23 cellular contexts compared by ENCODE assay signal in the genomic region with DNA sequence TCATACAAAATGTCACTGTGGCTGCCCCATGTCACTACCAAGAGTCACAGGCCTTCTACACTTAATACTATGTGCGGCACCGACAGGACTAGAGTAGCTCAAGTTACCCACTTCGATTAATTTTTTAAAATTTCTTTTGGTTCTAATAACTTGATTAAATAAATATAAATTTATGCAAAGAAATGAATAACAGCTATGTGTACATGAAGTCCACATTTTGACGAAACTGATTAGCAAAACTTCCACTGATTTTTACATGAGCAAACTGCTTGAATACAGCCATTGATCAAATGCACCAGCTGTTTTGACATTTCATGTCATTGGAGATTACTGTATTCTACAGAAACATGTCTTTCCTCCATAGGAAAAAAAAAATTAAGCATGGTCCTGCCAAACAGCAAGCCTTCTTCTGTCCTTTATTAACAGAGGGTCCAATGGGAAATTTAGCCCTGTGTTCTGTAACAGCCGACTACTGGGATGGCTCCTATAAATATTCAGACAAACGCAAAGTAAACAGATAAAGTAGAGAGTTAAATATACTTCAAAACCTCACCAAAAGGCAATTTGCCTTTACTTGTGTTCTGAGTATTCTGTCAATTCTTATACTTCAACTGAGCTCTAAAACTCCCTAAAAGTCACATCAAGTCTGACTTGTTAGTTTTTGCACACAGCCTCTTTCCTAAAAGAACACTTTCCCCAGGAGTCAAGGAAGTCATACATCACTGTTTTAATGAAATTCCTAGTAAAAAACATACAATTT. TPM values are rescaled to one million over a fixed set of nuclear protein-coding genes. Genes with fewer than 3 reads are reported as not detected.
A peak's percentile ranks its signal among the peaks of the same experiment; 100 is the strongest.
DNase-seq lines count a peak whose midpoint lies in the region; ATAC-seq and TF ChIP-seq lines count a peak whose summit lies in the region.
"Had no signal": no experiment of that assay in that cellular context is flagged by ENCODE, and none has a peak within 500 bp of the region (broad histone marks: within the 10 kb centered on the region; RNA-seq: fewer than 3 reads in every experiment).

No MANE protein-coding gene starts in this region.

- peaks cover 7% of the 10 kb centered on the region for H3K4me1 Mint-ChIP-seq in activated naive CD4-positive, alpha-beta T cell treated with anti-CD3 and anti-CD28 coated beads for 36 hours (ENCODE audit: low read depth)

- peaks cover 11% of the 10 kb centered on the region for H3K4me1 ChIP-seq in lower lobe of right lung
- peaks cover 18% of the 10 kb centered on the region for H3K4me1 ChIP-seq in HAP-1
- H3K4me1 ChIP-seq: SJSA1 had no signal

- no peak overlapping the region for H3K4me3 Mint-ChIP-seq in activated naive CD4-positive, alpha-beta T cell treated with anti-CD3 and anti-CD28 coated beads for 36 hours
- H3K4me3 Mint-ChIP-seq: CD8-positive, alpha-beta memory T cell; T-helper 1 cell treated with Interleukin-12 subunit alpha and Interleukin-12 subunit beta and Interleukin-4 antibody, amounts not matched to agents 30 μg/mL and 1 μg/mL, for 36 hours had no signal

- intact Hi-C loops in lower lobe of right lung (cut with DNase I): no loop called here
- intact Hi-C loops in activated naive CD4-positive, alpha-beta T cell treated with anti-CD3 and anti-CD28 coated beads for 36 hours (cut with micrococcal nuclease): no loop called here

- DNase-seq in NCI-H82 (lab: John Stamatoyannopoulos, UW) (peak; percentile 38), NCI-H82 treated with DMSO at 0.1 percent for 48 hours (lab: John Stamatoyannopoulos, UW; ENCODE audit: unreplicated experiment) (no peak), lower lobe of right lung (no peak), superior temporal gyrus (ENCODE audit: extremely low spot score) (peak; percentile 85), HUDEP-2 (lab: John Stamatoyannopoulos, UW; ENCODE audit: unreplicated experiment in 76 of 76) (no peak), HAP-1 (ENCODE audit: low spot score in 2 of 2) (no peak)
- no peak for DNase-seq in activated naive CD4-positive, alpha-beta T cell treated with anti-CD3 and anti-CD28 coated beads for 36 hours
- DNase-seq: activated CD8-positive, alpha-beta memory T cell treated with anti-CD3 and anti-CD28 coated beads, Interleukin-2, amount 50 U/mL, for 48 hours; activated effector memory CD4-positive, alpha-beta T cell treated with anti-CD3 and anti-CD28 coated beads, Interleukin-2, amount 50 U/mL, for 16 hours; CD8-positive, alpha-beta memory T cell; DMS79; NCI-H1694; NK-92 treated with Interleukin-12 subunit alpha and Interleukin-12 subunit beta, amount 100 ng/mL, for 24 hours; Peyer's patch; small intestine; stimulated activated CD4-positive, alpha-beta T cell treated with anti-CD3 and anti-CD28 coated beads, Interleukin-2, amount 100 ng/mL, for 48 hours; stimulated activated naive CD4-positive, alpha-beta T cell; trophoblast cell had no signal

- H3K9me3 ChIP-seq in lower lobe of right lung (no peaks in the 10 kb centered on the region), HAP-1 (no peaks in the 10 kb centered on the region)
- H3K9me3 ChIP-seq: neutrophil, Peyer's patch, SJSA1 had no signal

- H3K27me3 Mint-ChIP-seq in activated naive CD4-positive, alpha-beta T cell treated with anti-CD3 and anti-CD28 coated beads for 36 hours (ENCODE audit: low read depth): peaks cover 34% of the 10 kb centered on the region

- no peak overlapping the region for H3K4me3 ChIP-seq in lower lobe of right lung
- H3K4me3 ChIP-seq in HAP-1: no peak overlapping the region
- H3K4me3 ChIP-seq: K562, Peyer's patch, SJSA1 had no signal

- no peaks in the 10 kb centered on the region for H3K36me3 Mint-ChIP-seq in activated naive CD4-positive, alpha-beta T cell treated with anti-CD3 and anti-CD28 coated beads for 36 hours (ENCODE audit: low read depth)
- H3K36me3 Mint-ChIP-seq: CD8-positive, alpha-beta memory T cell had no signal

- H3K36me3 ChIP-seq in lower lobe of right lung (no peaks in the 10 kb centered on the region), HAP-1 (replicated peaks) (no peaks in the 10 kb centered on the region)
- H3K36me3 ChIP-seq: neutrophil, SJSA1 had no signal

- in situ Hi-C loops in HAP-1 (cut with MboI; ENCODE audit: low sequenced_read_pairs): no loop called here

- H3K27ac ChIP-seq in cingulate gyrus (ENCODE audit: low read depth, low read length): peak overlapping the region; percentile 30
- H3K27ac ChIP-seq in lower lobe of right lung: peak overlapping the region; percentile 9
- H3K27ac ChIP-seq: neutrophil, SJSA1 had no signal

- no peaks in the 10 kb centered on the region for H3K9me3 Mint-ChIP-seq in activated naive CD4-positive, alpha-beta T cell treated with anti-CD3 and anti-CD28 coated beads for 36 hours
- H3K9me3 Mint-ChIP-seq: T-helper 1 cell treated with Interleukin-12 subunit alpha and Interleukin-12 subunit beta and Interleukin-4 antibody, amounts not matched to agents 30 μg/mL and 1 μg/mL, for 36 hours had no signal

- no peak overlapping the region for H3K27ac Mint-ChIP-seq in activated naive CD4-positive, alpha-beta T cell treated with anti-CD3 and anti-CD28 coated beads for 36 hours
- H3K27ac Mint-ChIP-seq: CD8-positive, alpha-beta memory T cell; T-helper 1 cell treated with Interleukin-12 subunit alpha and Interleukin-12 subunit beta and Interleukin-4 antibody, amounts not matched to agents 30 μg/mL and 1 μg/mL, for 36 hours had no signal

- no peak for TF ChIP-seq CTCF in lower lobe of right lung (IDR thresholded peaks at IDR 0.05)

- H3K27me3 ChIP-seq in lower lobe of right lung (ENCODE audit: low read depth) (peaks cover 22% of the 10 kb centered on the region), HAP-1 (ENCODE audit: low read depth) (no peaks in the 10 kb centered on the region)
- H3K27me3 ChIP-seq: Peyer's patch had no signal

- ATAC-seq in lower lobe of right lung: no peak
- ATAC-seq: K562 had no signal

- CTCF ChIA-PET in activated naive CD4-positive, alpha-beta T cell treated with anti-CD3 and anti-CD28 coated beads for 36 hours (lab: Charles Lee): no interaction called here

RNA-seq across cellular contexts. Expression of gene COBL, which starts 3.2 kb away (rescaled TPM):
- total RNA-seq in lower lobe of right lung: 27.9 TPM
- not detected for total RNA-seq in activated naive CD4-positive, alpha-beta T cell treated with anti-CD3 and anti-CD28 coated beads for 36 hours
- total RNA-seq: CD8-positive, alpha-beta memory T cell; SJSA1 had no signal

Comparison
In these comparisons a context has a peak if more than half of its experiments do, and no peak if none do; other contexts are left out.
1. DNase-seq: peak in NCI-H82 (single experiment) and superior temporal gyrus (single experiment); none in NCI-H82 treated with DMSO at 0.1 percent for 48 hours (single experiment), lower lobe of right lung (single experiment), activated naive CD4-positive, alpha-beta T cell treated with anti-CD3 and anti-CD28 coated beads for 36 hours (single experiment), HUDEP-2 (0 of 76) and HAP-1 (0 of 2).
2. RNA of gene COBL, which starts 3.2 kb away (total RNA-seq): 27.9 TPM in lower lobe of right lung (single experiment); not detected in activated naive CD4-positive, alpha-beta T cell treated with anti-CD3 and anti-CD28 coated beads for 36 hours; every median in the first group is over 10 times any median in the second.